ENCODE assay signal across 11 cellular contexts in genomic region chr22:42946551-42947198, GRCh38.
A peak's percentile ranks its signal among the peaks of the same experiment; 100 is the strongest.
DNase-seq lines count a peak whose midpoint lies in the region; ATAC-seq and TF ChIP-seq lines count a peak whose summit lies in the region.
"Had no signal": no experiment of that assay in that cellular context is flagged by ENCODE, and none has a peak within 500 bp of the region (broad histone marks: within the 10 kb centered on the region; RNA-seq: fewer than 3 reads in every experiment).

No MANE protein-coding gene starts in this region.

- no peak overlapping the region for H2AK9ac ChIP-seq in IMR-90 (replicated peaks; ENCODE audit: low read depth, low read length, poor library complexity)

- TF ChIP-seq CTCF in 22Rv1 (IDR thresholded peaks at IDR 0.05) (no peak), IMR-90 (conservative IDR thresholded peaks at IDR 0.05; ENCODE audit: low read depth, low read length) (no peak), breast epithelium (IDR thresholded peaks at IDR 0.05) (no peak), natural killer cell (IDR thresholded peaks at IDR 0.05) (no peak)

- POLR2A ChIA-PET in IMR-90 (lab: Charles Lee; ENCODE audit: unreplicated experiment), result interaction anchor here (0.6 kb wide), 1 partner anchor 1540 kb away, joined by 3 read pairs; no protein-coding TSS in a partner anchor

- peak overlapping the region; percentile 62; the same call in 1 of the 2 replicates for H3K23ac ChIP-seq in IMR-90 (ENCODE audit: low read depth, low read length)

- H3K27me3 Mint-ChIP-seq in natural killer cell (ENCODE audit: low read depth in 2 of 2), result no peaks in the 10 kb centered on the region
- H3K27me3 Mint-ChIP-seq: activated naive CD4-positive, alpha-beta T cell treated with anti-CD3 and anti-CD28 coated beads, Interleukin-2, amount 50 U/mL, for 24 hours had no signal

- H3K9me3 ChIP-seq in IMR-90 (ENCODE audit: control insufficient read depth, insufficient read depth, low read length) (no peaks in the 10 kb centered on the region), breast epithelium (no peaks in the 10 kb centered on the region)

- H2BK5ac ChIP-seq in IMR-90 (ENCODE audit: low read depth, low read length, poor library complexity, severe bottlenecking), result no peak overlapping the region

- no peak overlapping the region for H2BK15ac ChIP-seq in IMR-90 (ENCODE audit: low read depth, low read length)

- 0 out of 4 replicates have a peak overlapping the region, but pooled peaks of 1 of the 2 experiments have one; percentile 31 for H4K8ac ChIP-seq in IMR-90 (ENCODE audit: low read depth in 2 of 2, low read length in 2 of 2)

- no peak overlapping the region for H3K9ac ChIP-seq in IMR-90 (ENCODE audit: low read depth, low read length)

- no peaks in the 10 kb centered on the region; the same call in 1 of the 2 replicates for H3K36me3 ChIP-seq in IMR-90 (ENCODE audit: control insufficient read depth, insufficient read depth, low read length)
- no peaks in the 10 kb centered on the region for H3K36me3 ChIP-seq in breast epithelium

- H3K4me3 ChIP-seq in IMR-90 (ENCODE audit: insufficient read depth, low read depth, low read length) (no peak overlapping the region), breast epithelium (peak overlapping the region in 2 of 3 donors; percentile 8 to 20)

- no peaks in the 10 kb centered on the region for H3K9me3 Mint-ChIP-seq in natural killer cell
- H3K9me3 Mint-ChIP-seq: activated naive CD4-positive, alpha-beta T cell treated with anti-CD3 and anti-CD28 coated beads, Interleukin-2, amount 50 U/mL, for 24 hours had no signal

- peaks cover 5% of the 10 kb centered on the region for H3K36me3 Mint-ChIP-seq in natural killer cell

- peaks cover 44% of the 10 kb centered on the region for H3K9me1 ChIP-seq in IMR-90 (ENCODE audit: insufficient read depth, low read length)

- 96% methylated on average over 9 of the region's 16 CpGs; no CpG with 5 or more reads in 1 of the 2 experiments for WGBS in IMR-90 (ENCODE audit: extremely low coverage in 2 of 2, insufficient read length in 1 of 2), 2 experiments

- H2AFZ ChIP-seq in IMR-90 (replicated peaks; ENCODE audit: low read length, poor library complexity), result no peak overlapping the region

- peak overlapping the region; percentile 74; the same call in 1 of the 2 replicates for H3K14ac ChIP-seq in IMR-90 (replicated peaks; ENCODE audit: low read depth, low read length)

- TF ChIP-seq RAD21 in IMR-90 (IDR thresholded peaks at IDR 0.05; ENCODE audit: low read length), result no peak

- no peak overlapping the region for H4K5ac ChIP-seq in IMR-90 (ENCODE audit: low read depth, low read length)

- H4K20me1 ChIP-seq in IMR-90 (ENCODE audit: insufficient read depth, low read length), result peaks cover 69% of the 10 kb centered on the region

- H3K56ac ChIP-seq in IMR-90 (ENCODE audit: extremely low read depth, insufficient read depth, low read length), result no peak overlapping the region

- BruUV-seq in IMR-90 (replicated peaks; lab: Mats Ljungman, UMichigan), result no TSS peak

- no peak overlapping the region for H2BK20ac ChIP-seq in IMR-90 (ENCODE audit: low read depth, low read length)

- H2BK120ac ChIP-seq in IMR-90 (ENCODE audit: low read depth, low read length), result peak overlapping the region; percentile 4; the same call in 1 of the 2 replicates

- H3K27ac Mint-ChIP-seq in natural killer cell, result peak overlapping the region; percentile 52 to 56
- H3K27ac Mint-ChIP-seq: activated naive CD4-positive, alpha-beta T cell treated with anti-CD3 and anti-CD28 coated beads, Interleukin-2, amount 50 U/mL, for 24 hours had no signal

- no peak for DNase-seq in IMR-90
- no peak for DNase-seq in breast epithelium (ENCODE audit: low spot score in 2 of 2)
- DNase-seq in natural killer cell, result no peak
- no peak for DNase-seq in central memory CD4-positive, alpha-beta T cell
- no peak for DNase-seq in T-helper 2 cell
- no peak for DNase-seq in HK-2 (ENCODE audit: unreplicated experiment)
- DNase-seq in head of caudate nucleus, result no peak
- DNase-seq: activated CD4-positive, alpha-beta T cell treated with anti-CD3 and anti-CD28 coated beads for 48 hours; stimulated activated CD8-positive, alpha-beta memory T cell treated with anti-CD3 and anti-CD28 coated beads, Interleukin-4, amount 100 ng/mL, for 48 hours had no signal

- TF ChIP-seq POLR2A in IMR-90 (IDR thresholded peaks at IDR 0.05; ENCODE audit: low read depth, low read length) (no peak), breast epithelium (IDR thresholded peaks at IDR 0.05) (no peak)

- in situ Hi-C loops in IMR-90 (cut with MboI; ENCODE audit: low sequenced_read_pairs), result no loop called here

- intact Hi-C loops in IMR-90 (cut with micrococcal nuclease), result no loop called here
- intact Hi-C loops in breast epithelium (cut with DNase I; ENCODE audit: low total_unique reads), result no loop called here
- intact Hi-C loops in natural killer cell (cut with micrococcal nuclease), result no loop called here
- intact Hi-C loops in head of caudate nucleus (cut with DNase I), result no loop called here

- peaks cover 41 to 55% of the 10 kb centered on the region in 2 donors for H3K4me1 Mint-ChIP-seq in natural killer cell

- H3K4me1 ChIP-seq in IMR-90 (ENCODE audit: control insufficient read depth, insufficient read depth, low read length), result peaks cover 15% of the 10 kb centered on the region
- H3K4me1 ChIP-seq in breast epithelium, result peaks cover 0 to 32% of the 10 kb centered on the region in 2 donors

- H3K4ac ChIP-seq in IMR-90 (ENCODE audit: low read depth, low read length), result peak overlapping the region; percentile 53

- H4K91ac ChIP-seq in IMR-90 (ENCODE audit: insufficient read depth, low read depth, low read length), result no peak overlapping the region

- CTCF ChIA-PET in IMR-90 (lab: Yijun Ruan, JAX), result no interaction called here

- ATAC-seq in IMR-90 (ENCODE audit: low read depth), result no peak
- ATAC-seq in natural killer cell, result peak in 1 of 3 donors; percentile 56

- no peak overlapping the region for H3K18ac ChIP-seq in IMR-90 (ENCODE audit: low read depth, low read length)

- no peaks in the 10 kb centered on the region for H3K27me3 ChIP-seq in IMR-90 (ENCODE audit: control insufficient read depth, insufficient read depth, low read length)
- H3K27me3 ChIP-seq in breast epithelium, result no peaks in the 10 kb centered on the region

- dilution Hi-C loops in IMR-90 (cut with HindIII; ENCODE audit: low sequenced_read_pairs, unreplicated experiment), result no loop called here

- peak overlapping the region; percentile 42 for H3K27ac ChIP-seq in 22Rv1
- no peak overlapping the region for H3K27ac ChIP-seq in IMR-90 (ENCODE audit: insufficient read depth, low read length)
- peak overlapping the region; percentile 93 to 94 for H3K27ac ChIP-seq in breast epithelium

- H3K4me3 Mint-ChIP-seq in natural killer cell, result peak overlapping the region; percentile 72
- H3K4me3 Mint-ChIP-seq: activated naive CD4-positive, alpha-beta T cell treated with anti-CD3 and anti-CD28 coated beads, Interleukin-2, amount 50 U/mL, for 24 hours had no signal

- peaks cover 39 to 90% of the 10 kb centered on the region in 2 experiments for H3K79me1 ChIP-seq in IMR-90 (ENCODE audit: low read depth in 1 of 2, low read length in 2 of 2)

- H2AK5ac ChIP-seq in IMR-90 (ENCODE audit: low read depth, low read length), result peak overlapping the region; percentile 89; the same call in 1 of the 2 replicates

- no peak overlapping the region for H3K4me2 ChIP-seq in IMR-90 (ENCODE audit: low read depth, low read length)

TF ChIP-seq in IMR-90, 13 proteins besides CTCF, POLR2A, EP300 and RAD21:
- TF ChIP-seq CEBPB (IDR thresholded peaks at IDR 0.05; ENCODE audit: low read depth, low read length) (no peak), NFE2L2 (IDR thresholded peaks at IDR 0.05; ENCODE audit: low read depth, low read length) (no peak), USF2 (IDR thresholded peaks at IDR 0.05; ENCODE audit: low read depth, low read length) (no peak), RFX5 (IDR thresholded peaks at IDR 0.05; ENCODE audit: low read depth, low read length) (no peak), SMC3 (IDR thresholded peaks at IDR 0.05; ENCODE audit: low read depth, low read length) (no peak), BHLHE40 (IDR thresholded peaks at IDR 0.05; ENCODE audit: low read depth, low read length) (no peak), RCOR1 (IDR thresholded peaks at IDR 0.05; ENCODE audit: insufficient replicate concordance, low read length) (no peak), MXI1 (IDR thresholded peaks at IDR 0.05; ENCODE audit: borderline replicate concordance, low read depth, low read length) (no peak), CHD1 (IDR thresholded peaks at IDR 0.05; ENCODE audit: low read depth, low read length) (no peak), MAZ (IDR thresholded peaks at IDR 0.05; ENCODE audit: borderline replicate concordance, low read depth, low read length) (no peak), MAFK (IDR thresholded peaks at IDR 0.05; ENCODE audit: low read depth, low read length) (no peak), ELK1 (IDR thresholded peaks at IDR 0.05; ENCODE audit: borderline replicate concordance, low read depth, low read length) (no peak), FOS (IDR thresholded peaks at IDR 0.05; ENCODE audit: low read depth, low read length) (no peak)
